In the genomic region with DNA sequence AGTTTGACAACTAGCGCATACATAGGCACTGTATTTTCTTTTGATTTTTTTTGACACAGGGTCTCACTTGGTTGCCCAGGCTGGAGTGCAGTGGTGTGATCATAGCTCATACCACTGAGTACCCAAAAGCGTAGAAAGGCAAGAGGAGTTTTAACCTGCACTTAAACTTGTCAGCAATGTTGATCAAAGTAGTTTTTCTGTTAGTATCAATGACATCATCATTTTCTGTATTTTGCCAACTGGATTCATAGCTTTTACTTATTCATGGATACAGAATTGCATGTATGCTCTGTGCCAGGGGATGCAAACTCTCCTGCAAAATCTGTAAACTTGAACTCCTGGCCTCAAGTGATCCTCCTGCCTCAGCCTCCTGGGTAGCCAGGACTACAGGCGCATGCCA, we compare ENCODE assay signal across 25 cellular contexts. TPM values are rescaled to one million over a fixed set of nuclear protein-coding genes. Genes with fewer than 3 reads are reported as not detected.
DNase-seq lines count a peak whose midpoint lies in the region; ATAC-seq, FAIRE-seq and TF ChIP-seq lines count a peak whose summit lies in the region.
"Had no signal": no experiment of that assay in that cellular context is flagged by ENCODE, and none has a peak within 500 bp of the region (broad histone marks: within the 10 kb centered on the region; RNA-seq: fewer than 3 reads in every experiment).

No MANE protein-coding gene starts in this region.

- H3K36me3 ChIP-seq in HEK293 (ENCODE audit: control insufficient read depth in 2 of 2, insufficient read depth in 1 of 2, low read length in 2 of 2) (peaks cover 42 to 96% of the 10 kb centered on the region in 2 experiments), GM12878 (ENCODE audit: control insufficient read depth in 2 of 2, insufficient read depth in 2 of 2, low read length in 1 of 2) (peaks cover 30 to 32% of the 10 kb centered on the region in 2 experiments), neural progenitor cell (no peaks in the 10 kb centered on the region)

- no peaks in the 10 kb centered on the region for H3K4me1 ChIP-seq in HEK293 (ENCODE audit: control insufficient read depth, insufficient read depth, low read length)
- no peaks in the 10 kb centered on the region for H3K4me1 ChIP-seq in GM12878 (ENCODE audit: control insufficient read depth, insufficient read depth, low read length)
- H3K4me1 ChIP-seq in neural progenitor cell: no peaks in the 10 kb centered on the region
- H3K4me1 ChIP-seq: BLaER1, HAP-1 had no signal

- H3K4me1 Mint-ChIP-seq in activated CD4-positive, alpha-beta T cell treated with anti-CD3 and anti-CD28 coated beads, Interleukin-2, amount 10 ng/mL, durations not matched to agents 7 days and 5 days: peaks cover 8% of the 10 kb centered on the region
- no peaks in the 10 kb centered on the region for H3K4me1 Mint-ChIP-seq in neural progenitor cell
- H3K4me1 Mint-ChIP-seq in T-helper 2 cell treated with Interferon-gamma antibody and Interleukin-4, amounts not matched to agents 5 μg/mL and 100 μg/mL, for 36 hours (ENCODE audit: low read depth): no peaks in the 10 kb centered on the region
- H3K4me1 Mint-ChIP-seq: B cell had no signal

- peak overlapping the region; percentile 13 for H3K27ac Mint-ChIP-seq in activated CD4-positive, alpha-beta T cell treated with anti-CD3 and anti-CD28 coated beads, Interleukin-2, amount 10 ng/mL, durations not matched to agents 7 days and 5 days
- H3K27ac Mint-ChIP-seq in neural progenitor cell: no peak overlapping the region
- no peak overlapping the region for H3K27ac Mint-ChIP-seq in T-helper 2 cell treated with Interferon-gamma antibody and Interleukin-4, amounts not matched to agents 5 μg/mL and 100 μg/mL, for 36 hours
- H3K27ac Mint-ChIP-seq: B cell; CD4-positive, CD25-positive, alpha-beta regulatory T cell; CD8-positive, alpha-beta T cell had no signal

- WGBS in GM12878 (ENCODE audit: insufficient coverage, insufficient replicate concordance, low lambda C conversion rate, missing lambda C conversion rate): 98% methylated on average over 3 of the region's 3 CpGs

- intact Hi-C loops in GM12878 (cut with micrococcal nuclease; ENCODE audit: unreplicated experiment): no loop called here

- no peak for FAIRE-seq in GM12878 (lab: Jason Lieb, UNC)
- FAIRE-seq: A204.1, D721Med, GM12891, GM18507, H54 had no signal

- H3K79me2 ChIP-seq in GM12878 (ENCODE audit: control insufficient read depth, insufficient read depth, low read length): no peaks in the 10 kb centered on the region
- no peaks in the 10 kb centered on the region for H3K79me2 ChIP-seq in neural progenitor cell (ENCODE audit: low read depth)

- H3K4me2 ChIP-seq in GM12878 (ENCODE audit: control insufficient read depth, insufficient read depth) (no peak overlapping the region), neural progenitor cell (no peak overlapping the region)
- H3K4me2 ChIP-seq: BLaER1 had no signal

- POLR2A ChIA-PET in activated CD4-positive, alpha-beta T cell treated with anti-CD3 and anti-CD28 coated beads, Interleukin-2, amount 10 ng/mL, durations not matched to agents 7 days and 5 days (lab: Charles Lee): no interaction called here
- POLR2A ChIA-PET in HEK293 (lab: Yijun Ruan, JAX): no interaction called here
- POLR2A ChIA-PET in GM12878 (lab: Charles Lee): no interaction called here

- peaks cover 6% of the 10 kb centered on the region for H3K9me3 Mint-ChIP-seq in activated CD4-positive, alpha-beta T cell treated with anti-CD3 and anti-CD28 coated beads, Interleukin-2, amount 10 ng/mL, durations not matched to agents 7 days and 5 days
- H3K9me3 Mint-ChIP-seq in neural progenitor cell: peaks cover 13% of the 10 kb centered on the region
- peaks cover 4% of the 10 kb centered on the region for H3K9me3 Mint-ChIP-seq in T-helper 2 cell treated with Interferon-gamma antibody and Interleukin-4, amounts not matched to agents 5 μg/mL and 100 μg/mL, for 36 hours

- BruUV-seq in GM12878 (replicated peaks; lab: Mats Ljungman, UMichigan): no TSS peak

- H4K20me1 ChIP-seq in GM12878 (ENCODE audit: control insufficient read depth, insufficient read depth) (no peaks in the 10 kb centered on the region), neural progenitor cell (ENCODE audit: low read depth) (no peaks in the 10 kb centered on the region)
- H4K20me1 ChIP-seq: BLaER1 had no signal

- SMC1A ChIA-PET in GM12878 (lab: Charles Lee; ENCODE audit: uncharacterized antibody, unreplicated experiment): no interaction called here

- H2AFZ ChIP-seq in GM12878 (ENCODE audit: control insufficient read depth, low read depth, low read length) (no peak overlapping the region), neural progenitor cell (replicated peaks) (no peak overlapping the region)

- TF ChIP-seq CTCF in HEK293 (tag by site-specific recombination; IDR thresholded peaks at IDR 0.05): no peak
- TF ChIP-seq CTCF in GM12878 (IDR thresholded peaks at IDR 0.05 in 2 of 3, conservative IDR thresholded peaks at IDR 0.05 in 1 of 3; ENCODE audit: control insufficient read depth in 2 of 3, extremely low read depth in 1 of 3, insufficient read depth in 1 of 3, low read depth in 3 of 3, low read length in 3 of 3): no peak
- TF ChIP-seq CTCF in neural progenitor cell (IDR thresholded peaks at IDR 0.05): no peak

- no peak overlapping the region for H3K9ac ChIP-seq in GM12878 (ENCODE audit: control insufficient read depth, insufficient read depth, low read length)
- H3K9ac ChIP-seq in neural progenitor cell: peak overlapping the region; percentile 20
- H3K9ac ChIP-seq: BLaER1 had no signal

- no peak for ATAC-seq in GM12878
- no peak for ATAC-seq in GM18517 (IDR thresholded peaks at IDR 0.05; ENCODE audit: unreplicated experiment)
- ATAC-seq: CD8-positive, alpha-beta T cell had no signal

- H3K36me3 Mint-ChIP-seq in activated CD4-positive, alpha-beta T cell treated with anti-CD3 and anti-CD28 coated beads, Interleukin-2, amount 10 ng/mL, durations not matched to agents 7 days and 5 days (ENCODE audit: low read depth): peaks cover 67% of the 10 kb centered on the region
- peaks cover 31% of the 10 kb centered on the region for H3K36me3 Mint-ChIP-seq in neural progenitor cell
- peaks cover 60% of the 10 kb centered on the region for H3K36me3 Mint-ChIP-seq in T-helper 2 cell treated with Interferon-gamma antibody and Interleukin-4, amounts not matched to agents 5 μg/mL and 100 μg/mL, for 36 hours (ENCODE audit: low read depth)

- no peak for TF ChIP-seq EP300 in GM12878 (IDR thresholded peaks at IDR 0.05; ENCODE audit: borderline replicate concordance in 1 of 2, control insufficient read depth in 1 of 2, low read depth in 2 of 2, low read length in 2 of 2)

- in situ Hi-C loops in GM12878 (cut with MboI): no loop called here

- no peak for TF ChIP-seq POLR2A in GM12878 (IDR thresholded peaks at IDR 0.05; ENCODE audit: low read depth, low read length)

- no peak for TF ChIP-seq RAD21 in GM12878 (IDR thresholded peaks at IDR 0.05; ENCODE audit: insufficient read depth, low read depth, low read length)

- no peak overlapping the region for H3K4me3 ChIP-seq in HEK293 (ENCODE audit: low read depth, low read length)
- H3K4me3 ChIP-seq in GM12878: no peak overlapping the region
- no peak overlapping the region for H3K4me3 ChIP-seq in neural progenitor cell
- H3K4me3 ChIP-seq: BLaER1, HAP-1 had no signal

- H3F3A ChIP-seq in neural progenitor cell (ENCODE audit: low read depth): no peaks in the 10 kb centered on the region

- H3K4me3 Mint-ChIP-seq in activated CD4-positive, alpha-beta T cell treated with anti-CD3 and anti-CD28 coated beads, Interleukin-2, amount 10 ng/mL, durations not matched to agents 7 days and 5 days: no peak overlapping the region
- H3K4me3 Mint-ChIP-seq in neural progenitor cell: no peak overlapping the region
- no peak overlapping the region for H3K4me3 Mint-ChIP-seq in T-helper 2 cell treated with Interferon-gamma antibody and Interleukin-4, amounts not matched to agents 5 μg/mL and 100 μg/mL, for 36 hours
- H3K4me3 Mint-ChIP-seq: B cell; CD4-positive, CD25-positive, alpha-beta regulatory T cell; CD8-positive, alpha-beta T cell had no signal

- CTCF ChIA-PET in activated CD4-positive, alpha-beta T cell treated with anti-CD3 and anti-CD28 coated beads, Interleukin-2, amount 10 ng/mL, durations not matched to agents 7 days and 5 days (lab: Charles Lee): no interaction called here
- CTCF ChIA-PET in HEK293 (lab: Yijun Ruan, JAX) (interaction anchor here (0.9 to 1.2 kb wide), 4 partner anchors 12 to 103 kb away, joined by 3 to 6 read pairs (median 4); no protein-coding TSS in a partner anchor), GM12878 (lab: Yijun Ruan, JAX) (no interaction called here)

- H3K27ac ChIP-seq in HEK293 (ENCODE audit: extremely low read depth, low read depth, low read length) (no peak overlapping the region), GM12878 (ENCODE audit: control insufficient read depth, insufficient read depth) (no peak overlapping the region), neural progenitor cell (no peak overlapping the region)
- H3K27ac ChIP-seq: 22Rv1, BLaER1, C4-2B had no signal

- H3K27me3 Mint-ChIP-seq in activated CD4-positive, alpha-beta T cell treated with anti-CD3 and anti-CD28 coated beads, Interleukin-2, amount 10 ng/mL, durations not matched to agents 7 days and 5 days: no peaks in the 10 kb centered on the region
- H3K27me3 Mint-ChIP-seq in neural progenitor cell (ENCODE audit: insufficient read depth, low read depth): no peaks in the 10 kb centered on the region
- no peaks in the 10 kb centered on the region for H3K27me3 Mint-ChIP-seq in T-helper 2 cell treated with Interferon-gamma antibody and Interleukin-4, amounts not matched to agents 5 μg/mL and 100 μg/mL, for 36 hours (ENCODE audit: low read depth)
- H3K27me3 Mint-ChIP-seq: B cell; CD4-positive, CD25-positive, alpha-beta regulatory T cell had no signal

- no peaks in the 10 kb centered on the region for H3K9me3 ChIP-seq in HEK293 (ENCODE audit: control insufficient read depth, insufficient read depth, low read depth, low read length)
- H3K9me3 ChIP-seq in GM12878 (replicated peaks; ENCODE audit: control insufficient read depth, insufficient read depth, low read length): peaks cover 6% of the 10 kb centered on the region; the same call in 2 of the 3 replicates
- H3K9me3 ChIP-seq in neural progenitor cell (ENCODE audit: low read depth): no peaks in the 10 kb centered on the region

- H3K27me3 ChIP-seq in GM12878 (replicated peaks in 1 of 2; ENCODE audit: control insufficient read depth in 2 of 2, insufficient read depth in 2 of 2, low read length in 1 of 2) (no peaks in the 10 kb centered on the region), neural progenitor cell (no peaks in the 10 kb centered on the region)
- H3K27me3 ChIP-seq: BLaER1 had no signal

- RAD21 ChIA-PET in GM12878 (lab: Charles Lee; ENCODE audit: unreplicated experiment): no interaction called here

- no peak for DNase-seq in activated CD4-positive, alpha-beta T cell treated with anti-CD3 and anti-CD28 coated beads, Interleukin-2, amount 10 ng/mL, durations not matched to agents 7 days and 5 days
- DNase-seq in activated CD4-positive, alpha-beta T cell treated with anti-CD3 and anti-CD28 coated beads for 1 hour: no peak
- DNase-seq in GM12878 (ENCODE audit: low read depth, low spot score) (no peak), neural progenitor cell (ENCODE audit: low spot score) (no peak), NCI-H526 treated with DMSO at 0.1 percent for 48 hours (lab: John Stamatoyannopoulos, UW) (no peak)
- no peak for DNase-seq in T-helper 2 cell treated with Interferon-gamma antibody and Interleukin-4, amounts not matched to agents 5 μg/mL and 100 μg/mL, for 36 hours (ENCODE audit: low spot score)
- DNase-seq: CD4-positive, CD25-positive, alpha-beta regulatory T cell; CD8-positive, alpha-beta T cell; DMS 273 treated with DMSO at 0.1 percent for 48 hours; DMS79; EL; GDM1; GOT3 had no signal

RNA-seq across cellular contexts. Expression of a gene that starts 55.9 kb away (rescaled TPM):
- total RNA-seq in activated CD4-positive, alpha-beta T cell treated with anti-CD3 and anti-CD28 coated beads, Interleukin-2, amount 10 ng/mL, durations not matched to agents 7 days and 5 days: 100 to 1,000 TPM; 294 to 329 TPM
- total RNA-seq in GM12878 (2013; cell fraction: nucleolus; rRNA removed): 101 and 113 TPM in 2 replicates
- 42.3 and 48.7 TPM in 2 replicates for total RNA-seq in GM12878 (2014; rRNA removed)
- total RNA-seq in GM12878 (2014; rRNA removed; fragmentation: Illumina TruSeq; extraction: Trizol): 15.7 and 20.1 TPM in 2 replicates
- total RNA-seq in GM12878 (2021): 91.7 and 99.2 TPM in 2 replicates
- 24.6 TPM for polyA plus RNA-seq in GM12878 (2011; ENCODE audit: low read depth)
- 11.9 and 27.0 TPM in 2 replicates for polyA plus RNA-seq in GM12878 (2011; rRNA removed)
- 33.7 and 42.7 TPM in 2 replicates for polyA plus RNA-seq in GM12878 (2011; cell fraction: cytosol; rRNA removed)
- 110 and 156 TPM in 2 replicates for polyA plus RNA-seq in GM12878 (2011; cell fraction: nucleus; rRNA removed)
- 53.3 and 60.4 TPM in 2 replicates for polyA plus RNA-seq in GM12878 (2012)
- polyA plus RNA-seq in GM12878 (2014; fragmentation: Illumina TruSeq; extraction: Trizol): 11.6 and 26.5 TPM in 2 replicates
- 1 to 10 TPM; 1.0 to 3.0 TPM for polyA plus RNA-seq in GM12878 (2014; fragmentation: Nextera tagmentation; extraction: Ambion mirVana)
- 66.4 and 78.9 TPM in 2 replicates for polyA plus RNA-seq in GM12878 (2014; rRNA removed)
- 10 to 100 TPM; 61.1 to 62.8 TPM for polyA plus RNA-seq in GM12878 (2016; fragmentation: Nextera tagmentation; extraction: Ambion mirVana)
- polyA minus RNA-seq in GM12878 (2011; rRNA and poly(A)+ RNA removed): 33.0 and 50.5 TPM in 2 replicates
- 22.2 and 24.8 TPM in 2 replicates for polyA minus RNA-seq in GM12878 (2011; cell fraction: cytosol; rRNA and poly(A)+ RNA removed)
- 32.2 and 63.0 TPM in 2 replicates for polyA minus RNA-seq in GM12878 (2011; cell fraction: nucleus; rRNA and poly(A)+ RNA removed)
- 0.65 and 2.8 TPM in 2 replicates for total RNA-seq in neural progenitor cell (ENCODE audit: low replicate concordance)
